Comparison of ENCODE assay signal across 18 cellular contexts in genomic region chr11:20021212-20021611, GRCh38.
"Had no signal": no experiment of that assay in that cellular context is flagged by ENCODE, and none has a peak within 500 bp of the region (broad histone marks: within the 10 kb centered on the region; RNA-seq: fewer than 3 reads in every experiment).

No MANE protein-coding gene starts in this region.

- DNase-seq: activated CD4-positive, alpha-beta T cell treated with anti-CD3 and anti-CD28 coated beads for 36 hours; activated CD8-positive, alpha-beta memory T cell treated with anti-CD3 and anti-CD28 coated beads, Interleukin-2, amount 50 U/mL, for 4 hours; activated CD8-positive, alpha-beta T cell treated with anti-CD3 and anti-CD28 coated beads for 36 hours; activated gamma-delta T cell treated with Interleukin-2 at 50 U/mL for 16 hours; activated naive CD8-positive, alpha-beta T cell treated with anti-CD3 and anti-CD28 coated beads, Interleukin-2, amount 10 ng/mL, durations not matched to agents 7 days and 5 days; activated T-cell treated with anti-CD3 and anti-CD28 coated beads, Interleukin-2, amount 50 U/mL, for 72 hours; anterior cingulate cortex; foreskin melanocyte; head of caudate nucleus; left lung; sigmoid colon; stimulated activated CD4-positive, alpha-beta T cell treated with anti-CD3 and anti-CD28 coated beads, Interleukin-12 subunit alpha, Interleukin-12 subunit beta, amount 100 ng/mL, for 4 hours; stimulated activated naive CD4-positive, alpha-beta T cell; T1000; upper lobe of left lung had no signal

- H3K4me1 ChIP-seq: left lung, suprapubic skin, upper lobe of left lung had no signal

- H3K27me3 ChIP-seq: left lung, sigmoid colon, suprapubic skin, upper lobe of left lung had no signal

- H3K27ac ChIP-seq: left lung, sigmoid colon, suprapubic skin, upper lobe of left lung, VCaP had no signal

- ATAC-seq: activated CD4-positive, alpha-beta T cell treated with anti-CD3 and anti-CD28 coated beads for 36 hours; activated CD8-positive, alpha-beta T cell treated with anti-CD3 and anti-CD28 coated beads for 36 hours; activated T-cell treated with anti-CD3 and anti-CD28 coated beads, Interleukin-2, amount 50 U/mL, for 72 hours; left lung had no signal

- FAIRE-seq: keratinocyte had no signal

- H3K4me3 ChIP-seq: left lung, sigmoid colon, suprapubic skin, upper lobe of left lung had no signal

- H3K36me3 ChIP-seq: left lung, sigmoid colon, suprapubic skin, upper lobe of left lung had no signal

- H3K9me3 ChIP-seq: left lung, sigmoid colon, suprapubic skin, upper lobe of left lung had no signal
